ENCODE assay signal across 5 cellular contexts in the genomic region with DNA sequence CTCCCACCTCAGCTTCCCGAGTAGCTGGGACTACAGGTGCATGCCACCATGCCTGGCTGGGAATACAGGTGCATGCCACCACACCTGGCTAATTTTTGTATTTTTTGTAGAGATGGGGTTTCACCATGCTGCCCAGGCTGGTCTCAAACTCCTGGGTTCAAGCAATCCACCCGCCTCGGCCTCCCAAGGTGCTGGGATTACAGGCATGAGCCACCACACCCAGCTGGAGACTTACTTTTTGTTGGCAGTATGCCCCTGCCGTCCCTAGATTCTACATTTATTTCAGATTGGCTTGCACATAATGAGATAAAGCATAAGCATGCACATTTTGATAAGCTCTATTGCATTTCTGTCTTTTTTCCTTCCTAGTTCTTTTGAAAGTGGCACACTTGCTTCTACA. TPM values are rescaled to one million over a fixed set of nuclear protein-coding genes. Genes with fewer than 3 reads are reported as not detected.
"Had no signal": no experiment of that assay in that cellular context is flagged by ENCODE, and none has a peak within 500 bp of the region (broad histone marks: within the 10 kb centered on the region; RNA-seq: fewer than 3 reads in every experiment).

No MANE protein-coding gene starts in this region.

RNA-seq across cellular contexts. Expression of a gene that starts 16.7 kb away (rescaled TPM):
- total RNA-seq: GM23338, H9, HepG2, HFFc6, HT1080 had no signal
- polyA plus RNA-seq: GM23338, HepG2 had no signal
